In the genomic region with DNA sequence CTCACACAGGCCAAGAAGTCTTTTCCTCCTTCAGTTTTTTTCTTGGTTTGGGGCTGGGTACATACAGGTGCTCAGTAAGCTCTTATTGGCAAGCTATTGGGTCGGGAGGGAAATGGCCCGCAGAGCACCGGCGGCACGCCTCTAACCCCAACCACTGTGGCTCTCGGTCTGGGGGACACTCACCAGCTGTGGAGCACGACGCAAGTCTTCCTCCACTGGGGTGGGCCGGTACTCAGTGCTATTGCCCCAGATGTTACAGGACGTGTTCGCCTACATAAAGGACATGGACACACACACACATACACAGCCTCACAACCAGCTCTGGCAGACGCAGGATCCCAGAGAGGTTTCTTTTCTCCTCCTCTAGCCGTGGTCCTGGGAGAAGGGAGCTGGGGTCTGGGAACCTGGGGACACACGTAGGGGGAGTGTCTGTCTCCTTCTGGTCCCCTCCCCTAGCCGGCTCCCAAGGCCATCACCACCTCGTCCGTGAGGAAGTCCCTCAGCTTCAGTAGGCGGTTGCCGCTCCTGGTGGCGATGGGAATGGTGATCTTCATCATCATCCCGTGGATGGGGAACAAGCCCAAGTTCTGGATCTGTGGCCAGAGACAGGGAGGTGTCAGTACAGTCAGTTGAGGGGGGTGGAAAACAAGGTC, we compare ENCODE assay signal across 1 cellular context.
TF ChIP-seq lines count a peak whose summit lies in the region.

No MANE protein-coding gene starts in this region.

TF ChIP-seq in GM23338, 12 proteins besides CTCF, POLR2A, EP300 and RAD21 (continued from another document):
- TF ChIP-seq, protein P1, sequence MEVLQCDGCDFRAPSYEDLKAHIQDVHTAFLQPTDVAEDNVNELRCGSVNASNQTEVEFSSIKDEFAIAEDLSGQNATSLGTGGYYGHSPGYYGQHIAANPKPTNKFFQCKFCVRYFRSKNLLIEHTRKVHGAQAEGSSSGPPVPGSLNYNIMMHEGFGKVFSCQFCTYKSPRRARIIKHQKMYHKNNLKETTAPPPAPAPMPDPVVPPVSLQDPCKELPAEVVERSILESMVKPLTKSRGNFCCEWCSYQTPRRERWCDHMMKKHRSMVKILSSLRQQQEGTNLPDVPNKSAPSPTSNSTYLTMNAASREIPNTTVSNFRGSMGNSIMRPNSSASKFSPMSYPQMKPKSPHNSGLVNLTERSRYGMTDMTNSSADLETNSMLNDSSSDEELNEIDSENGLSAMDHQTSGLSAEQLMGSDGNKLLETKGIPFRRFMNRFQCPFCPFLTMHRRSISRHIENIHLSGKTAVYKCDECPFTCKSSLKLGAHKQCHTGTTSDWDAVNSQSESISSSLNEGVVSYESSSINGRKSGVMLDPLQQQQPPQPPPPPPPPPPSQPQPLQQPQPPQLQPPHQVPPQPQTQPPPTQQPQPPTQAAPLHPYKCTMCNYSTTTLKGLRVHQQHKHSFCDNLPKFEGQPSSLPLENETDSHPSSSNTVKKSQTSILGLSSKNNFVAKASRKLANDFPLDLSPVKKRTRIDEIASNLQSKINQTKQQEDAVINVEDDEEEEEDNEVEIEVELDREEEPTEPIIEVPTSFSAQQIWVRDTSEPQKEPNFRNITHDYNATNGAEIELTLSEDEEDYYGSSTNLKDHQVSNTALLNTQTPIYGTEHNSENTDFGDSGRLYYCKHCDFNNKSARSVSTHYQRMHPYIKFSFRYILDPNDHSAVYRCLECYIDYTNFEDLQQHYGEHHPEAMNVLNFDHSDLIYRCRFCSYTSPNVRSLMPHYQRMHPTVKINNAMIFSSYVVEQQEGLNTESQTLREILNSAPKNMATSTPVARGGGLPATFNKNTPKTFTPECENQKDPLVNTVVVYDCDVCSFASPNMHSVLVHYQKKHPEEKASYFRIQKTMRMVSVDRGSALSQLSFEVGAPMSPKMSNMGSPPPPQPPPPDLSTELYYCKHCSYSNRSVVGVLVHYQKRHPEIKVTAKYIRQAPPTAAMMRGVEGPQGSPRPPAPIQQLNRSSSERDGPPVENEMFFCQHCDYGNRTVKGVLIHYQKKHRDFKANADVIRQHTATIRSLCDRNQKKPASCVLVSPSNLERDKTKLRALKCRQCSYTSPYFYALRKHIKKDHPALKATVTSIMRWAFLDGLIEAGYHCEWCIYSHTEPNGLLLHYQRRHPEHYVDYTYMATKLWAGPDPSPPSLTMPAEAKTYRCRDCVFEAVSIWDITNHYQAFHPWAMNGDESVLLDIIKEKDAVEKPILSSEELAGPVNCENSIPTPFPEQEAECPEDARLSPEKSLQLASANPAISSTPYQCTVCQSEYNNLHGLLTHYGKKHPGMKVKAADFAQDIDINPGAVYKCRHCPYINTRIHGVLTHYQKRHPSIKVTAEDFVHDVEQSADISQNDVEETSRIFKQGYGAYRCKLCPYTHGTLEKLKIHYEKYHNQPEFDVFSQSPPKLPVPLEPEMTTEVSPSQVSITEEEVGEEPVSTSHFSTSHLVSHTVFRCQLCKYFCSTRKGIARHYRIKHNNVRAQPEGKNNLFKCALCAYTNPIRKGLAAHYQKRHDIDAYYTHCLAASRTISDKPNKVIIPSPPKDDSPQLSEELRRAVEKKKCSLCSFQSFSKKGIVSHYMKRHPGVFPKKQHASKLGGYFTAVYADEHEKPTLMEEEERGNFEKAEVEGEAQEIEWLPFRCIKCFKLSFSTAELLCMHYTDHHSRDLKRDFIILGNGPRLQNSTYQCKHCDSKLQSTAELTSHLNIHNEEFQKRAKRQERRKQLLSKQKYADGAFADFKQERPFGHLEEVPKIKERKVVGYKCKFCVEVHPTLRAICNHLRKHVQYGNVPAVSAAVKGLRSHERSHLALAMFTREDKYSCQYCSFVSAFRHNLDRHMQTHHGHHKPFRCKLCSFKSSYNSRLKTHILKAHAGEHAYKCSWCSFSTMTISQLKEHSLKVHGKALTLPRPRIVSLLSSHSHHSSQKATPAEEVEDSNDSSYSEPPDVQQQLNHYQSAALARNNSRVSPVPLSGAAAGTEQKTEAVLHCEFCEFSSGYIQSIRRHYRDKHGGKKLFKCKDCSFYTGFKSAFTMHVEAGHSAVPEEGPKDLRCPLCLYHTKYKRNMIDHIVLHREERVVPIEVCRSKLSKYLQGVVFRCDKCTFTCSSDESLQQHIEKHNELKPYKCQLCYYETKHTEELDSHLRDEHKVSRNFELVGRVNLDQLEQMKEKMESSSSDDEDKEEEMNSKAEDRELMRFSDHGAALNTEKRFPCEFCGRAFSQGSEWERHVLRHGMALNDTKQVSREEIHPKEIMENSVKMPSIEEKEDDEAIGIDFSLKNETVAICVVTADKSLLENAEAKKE (CRISPR knock-in tag; IDR thresholded peaks at IDR 0.05), result no peak
- TF ChIP-seq, protein P2, sequence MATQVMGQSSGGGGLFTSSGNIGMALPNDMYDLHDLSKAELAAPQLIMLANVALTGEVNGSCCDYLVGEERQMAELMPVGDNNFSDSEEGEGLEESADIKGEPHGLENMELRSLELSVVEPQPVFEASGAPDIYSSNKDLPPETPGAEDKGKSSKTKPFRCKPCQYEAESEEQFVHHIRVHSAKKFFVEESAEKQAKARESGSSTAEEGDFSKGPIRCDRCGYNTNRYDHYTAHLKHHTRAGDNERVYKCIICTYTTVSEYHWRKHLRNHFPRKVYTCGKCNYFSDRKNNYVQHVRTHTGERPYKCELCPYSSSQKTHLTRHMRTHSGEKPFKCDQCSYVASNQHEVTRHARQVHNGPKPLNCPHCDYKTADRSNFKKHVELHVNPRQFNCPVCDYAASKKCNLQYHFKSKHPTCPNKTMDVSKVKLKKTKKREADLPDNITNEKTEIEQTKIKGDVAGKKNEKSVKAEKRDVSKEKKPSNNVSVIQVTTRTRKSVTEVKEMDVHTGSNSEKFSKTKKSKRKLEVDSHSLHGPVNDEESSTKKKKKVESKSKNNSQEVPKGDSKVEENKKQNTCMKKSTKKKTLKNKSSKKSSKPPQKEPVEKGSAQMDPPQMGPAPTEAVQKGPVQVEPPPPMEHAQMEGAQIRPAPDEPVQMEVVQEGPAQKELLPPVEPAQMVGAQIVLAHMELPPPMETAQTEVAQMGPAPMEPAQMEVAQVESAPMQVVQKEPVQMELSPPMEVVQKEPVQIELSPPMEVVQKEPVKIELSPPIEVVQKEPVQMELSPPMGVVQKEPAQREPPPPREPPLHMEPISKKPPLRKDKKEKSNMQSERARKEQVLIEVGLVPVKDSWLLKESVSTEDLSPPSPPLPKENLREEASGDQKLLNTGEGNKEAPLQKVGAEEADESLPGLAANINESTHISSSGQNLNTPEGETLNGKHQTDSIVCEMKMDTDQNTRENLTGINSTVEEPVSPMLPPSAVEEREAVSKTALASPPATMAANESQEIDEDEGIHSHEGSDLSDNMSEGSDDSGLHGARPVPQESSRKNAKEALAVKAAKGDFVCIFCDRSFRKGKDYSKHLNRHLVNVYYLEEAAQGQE (IDR thresholded peaks at IDR 0.05; ENCODE audit: unreplicated experiment), result no peak
- no peak for TF ChIP-seq JUNB (IDR thresholded peaks at IDR 0.05; ENCODE audit: unreplicated experiment)
- TF ChIP-seq EZH2phosphoT487 (IDR thresholded peaks at IDR 0.05; ENCODE audit: unreplicated experiment), result no peak
- TF ChIP-seq CREB1 (CRISPR knock-in tag; IDR thresholded peaks at IDR 0.05; ENCODE audit: low read depth), result no peak
- TF ChIP-seq STAT1 (IDR thresholded peaks at IDR 0.05; ENCODE audit: unreplicated experiment), result no peak
- TF ChIP-seq ZNF331 (CRISPR knock-in tag; IDR thresholded peaks at IDR 0.05; ENCODE audit: low read depth), result no peak
- TF ChIP-seq, protein P3, sequence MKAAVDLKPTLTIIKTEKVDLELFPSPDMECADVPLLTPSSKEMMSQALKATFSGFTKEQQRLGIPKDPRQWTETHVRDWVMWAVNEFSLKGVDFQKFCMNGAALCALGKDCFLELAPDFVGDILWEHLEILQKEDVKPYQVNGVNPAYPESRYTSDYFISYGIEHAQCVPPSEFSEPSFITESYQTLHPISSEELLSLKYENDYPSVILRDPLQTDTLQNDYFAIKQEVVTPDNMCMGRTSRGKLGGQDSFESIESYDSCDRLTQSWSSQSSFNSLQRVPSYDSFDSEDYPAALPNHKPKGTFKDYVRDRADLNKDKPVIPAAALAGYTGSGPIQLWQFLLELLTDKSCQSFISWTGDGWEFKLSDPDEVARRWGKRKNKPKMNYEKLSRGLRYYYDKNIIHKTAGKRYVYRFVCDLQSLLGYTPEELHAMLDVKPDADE (IDR thresholded peaks at IDR 0.05), result no peak
